26 cellular contexts compared by ENCODE assay signal in the genomic region with DNA sequence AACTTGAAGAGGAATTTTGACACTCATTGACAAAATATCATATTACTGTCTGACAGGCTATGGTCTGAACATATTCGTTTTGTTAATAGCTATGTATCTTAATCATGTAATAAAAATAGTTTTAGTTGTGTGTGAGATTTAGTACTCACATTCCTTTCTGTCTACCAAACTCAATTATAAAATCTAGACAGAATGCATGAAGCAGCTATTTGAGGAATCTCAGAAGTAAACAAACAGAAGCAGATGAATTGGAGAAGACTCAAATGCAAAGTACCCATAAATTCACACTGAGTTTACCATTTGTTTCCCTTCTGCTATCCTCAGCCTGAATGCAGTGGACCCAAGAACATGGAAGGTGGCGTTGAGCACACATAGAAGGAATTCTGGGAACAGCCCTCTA.
"Had no signal": no experiment of that assay in that cellular context is flagged by ENCODE, and none has a peak within 500 bp of the region (broad histone marks: within the 10 kb centered on the region; RNA-seq: fewer than 3 reads in every experiment).

No MANE protein-coding gene starts in this region.

- H3K4me3 ChIP-seq: body of pancreas, SK-N-MC had no signal

- DNase-seq: activated CD4-positive, alpha-beta memory T cell treated with anti-CD3 and anti-CD28 coated beads for 36 hours; activated CD4-positive, alpha-beta T cell treated with anti-CD3 and anti-CD28 coated beads, Interleukin-2, amount 10 ng/mL, durations not matched to agents 7 days and 5 days; activated CD4-positive, CD25-positive, alpha-beta regulatory T cell; activated CD8-positive, alpha-beta memory T cell treated with anti-CD3 and anti-CD28 coated beads for 24 hours; activated effector memory CD4-positive, alpha-beta T cell treated with anti-CD3 and anti-CD28 coated beads, Interleukin-2, amount 50 U/mL, for 16 hours; activated naive CD4-positive, alpha-beta T cell treated with Interleukin-2 at 50 U/mL for 16 hours; activated T-cell treated with anti-CD3 and anti-CD28 coated beads, Interleukin-2, amount 50 U/mL, for 4 hours; anterior cingulate cortex; body of pancreas; central memory CD4-positive, alpha-beta T cell; MV-4-11; NCI-H1105; NCI-H1436; NCI-H1694 treated with DMSO at 0.1 percent for 48 hours; NCI-H2029 treated with DMSO at 0.1 percent for 48 hours; NCI-H510A treated with DMSO at 0.1 percent for 48 hours; NCI-H69; NK-92 treated with Interleukin-12 subunit alpha and Interleukin-12 subunit beta, amount 100 ng/mL, for 24 hours; OCI-M1; RPMI8226; T-cell; T-helper 2 cell; T1000 had no signal

- H3K4me3 Mint-ChIP-seq: activated CD4-positive, alpha-beta memory T cell treated with anti-CD3 and anti-CD28 coated beads for 36 hours; activated CD4-positive, alpha-beta T cell treated with anti-CD3 and anti-CD28 coated beads, Interleukin-2, amount 10 ng/mL, durations not matched to agents 7 days and 5 days; activated T-cell treated with anti-CD3 and anti-CD28 coated beads, Interleukin-2, amount 50 U/mL, for 4 hours; T-cell had no signal

- H3K9ac ChIP-seq: KMS-11 had no signal

- H3K36me3 Mint-ChIP-seq: activated CD4-positive, alpha-beta memory T cell treated with anti-CD3 and anti-CD28 coated beads for 36 hours; activated naive CD4-positive, alpha-beta T cell treated with anti-CD3 and anti-CD28 coated beads, Interleukin-2, amount 50 U/mL, for 72 hours; T-cell had no signal

- H3K27ac ChIP-seq: body of pancreas, KMS-11, SK-N-MC had no signal

- H3K9me3 Mint-ChIP-seq: activated CD4-positive, alpha-beta memory T cell treated with anti-CD3 and anti-CD28 coated beads for 36 hours; activated CD4-positive, alpha-beta T cell treated with anti-CD3 and anti-CD28 coated beads, Interleukin-2, amount 10 ng/mL, durations not matched to agents 7 days and 5 days had no signal

- H3K27ac Mint-ChIP-seq: activated CD4-positive, alpha-beta memory T cell treated with anti-CD3 and anti-CD28 coated beads for 36 hours; activated CD4-positive, alpha-beta T cell treated with anti-CD3 and anti-CD28 coated beads, Interleukin-2, amount 10 ng/mL, durations not matched to agents 7 days and 5 days; activated naive CD4-positive, alpha-beta T cell treated with anti-CD3 and anti-CD28 coated beads, Interleukin-2, amount 50 U/mL, for 72 hours; T-cell had no signal

- H3K27me3 ChIP-seq: body of pancreas had no signal

- H3K4me2 ChIP-seq: KMS-11 had no signal

- H3K4me1 ChIP-seq: body of pancreas had no signal

- H3K9me3 ChIP-seq: body of pancreas had no signal

- H3K4me1 Mint-ChIP-seq: activated CD4-positive, alpha-beta T cell treated with anti-CD3 and anti-CD28 coated beads, Interleukin-2, amount 10 ng/mL, durations not matched to agents 7 days and 5 days; T-cell had no signal

- H3K27me3 Mint-ChIP-seq: activated CD4-positive, alpha-beta memory T cell treated with anti-CD3 and anti-CD28 coated beads for 36 hours; activated CD4-positive, alpha-beta T cell treated with anti-CD3 and anti-CD28 coated beads, Interleukin-2, amount 10 ng/mL, durations not matched to agents 7 days and 5 days; T-cell had no signal
